Comparison of ENCODE assay signal across 12 cellular contexts in genomic region chr1:154729031-154729442, GRCh38.
DNase-seq lines count a peak whose midpoint lies in the region; ATAC-seq, FAIRE-seq and TF ChIP-seq lines count a peak whose summit lies in the region.
"Had no signal": no experiment of that assay in that cellular context is flagged by ENCODE, and none has a peak within 500 bp of the region (broad histone marks: within the 10 kb centered on the region; RNA-seq: fewer than 3 reads in every experiment).

No MANE protein-coding gene starts in this region.

- no peaks in the 10 kb centered on the region for H3K9me3 ChIP-seq in A549

- H3K27ac ChIP-seq in A549 (peak overlapping the region in 1 of 2 experiments; percentile 78; a peak in 2 of 6 replicates), GM23338 (ENCODE audit: low read depth) (no peak overlapping the region), layer of hippocampus (ENCODE audit: low read depth, low read length) (peak overlapping the region; percentile 40)
- H3K27ac ChIP-seq: WERI-Rb-1 had no signal

- peak in 1 of 2 experiments; percentile 39; a peak in 2 of 6 replicates for ATAC-seq in A549
- no peak for ATAC-seq in GM23338
- ATAC-seq in HG02759 (IDR thresholded peaks at IDR 0.05; ENCODE audit: unreplicated experiment): no peak
- ATAC-seq in GM19397 (IDR thresholded peaks at IDR 0.05; ENCODE audit: unreplicated experiment): no peak

- CTCF ChIA-PET in A549 (lab: Yijun Ruan, JAX): interaction anchor here (0.7 to 1.7 kb wide), 5 partner anchors 9 to 149 kb away, joined by 3 to 5 read pairs (median 4); no protein-coding TSS in a partner anchor

- TF ChIP-seq POLR2A in A549 (IDR thresholded peaks at IDR 0.05; ENCODE audit: low read length): no peak

- TF ChIP-seq CTCF in A549 (IDR thresholded peaks at IDR 0.05) (no peak), GM23338 (conservative IDR thresholded peaks at IDR 0.05; ENCODE audit: low read depth in 2 of 2) (no peak)

- no peaks in the 10 kb centered on the region; the same call in 2 of the 3 replicates for H3K9me3 Mint-ChIP-seq in GM23338

- no peaks in the 10 kb centered on the region for H3K36me3 Mint-ChIP-seq in GM23338 (ENCODE audit: low read depth)

- TF ChIP-seq RAD21 in A549 (conservative IDR thresholded peaks at IDR 0.05 in 1 of 2, IDR thresholded peaks at IDR 0.05 in 1 of 2): no peak

- no peaks in the 10 kb centered on the region for H3K9me2 ChIP-seq in GM23338 (ENCODE audit: insufficient read depth)

- POLR2A ChIA-PET in A549 (lab: Yijun Ruan, JAX): no interaction called here

- peaks cover 44% of the 10 kb centered on the region for H3K4me1 Mint-ChIP-seq in GM23338

- H3K79me2 ChIP-seq in GM23338 (replicated peaks; ENCODE audit: insufficient read depth): no peaks in the 10 kb centered on the region

- WGBS in A549 (ENCODE audit: missing lambda C conversion rate): 62% methylated on average over 6 of the region's 6 CpGs

- DNase-seq in A549 (ENCODE audit: low read depth in 1 of 2, low spot score in 1 of 2) (peak in 1 of 2 experiments; percentile 36), GM23338 (ENCODE audit: low spot score) (no peak), astrocyte of the hippocampus (ENCODE audit: low read depth, low spot score) (peak; percentile 66), NCI-H2171 treated with DMSO at 0.1 percent for 48 hours (lab: John Stamatoyannopoulos, UW) (no peak)
- no peak for DNase-seq in activated CD8-positive, alpha-beta memory T cell treated with anti-CD3 and anti-CD28 coated beads for 24 hours
- DNase-seq: NCI-H524 treated with DMSO at 0.1 percent for 48 hours, trophoblast cell, WERI-Rb-1 had no signal

- H3K4me2 ChIP-seq in A549 (no peak overlapping the region), GM23338 (no peak overlapping the region)

- H3K4me3 ChIP-seq in A549 (no peak overlapping the region), GM23338 (no peak overlapping the region)

- no peak for FAIRE-seq in A549 (lab: Jason Lieb, UNC)
- FAIRE-seq: frontal cortex had no signal

- no peak for TF ChIP-seq EP300 in A549 (IDR thresholded peaks at IDR 0.05)

- peak overlapping the region; percentile 94; the same call in 1 of the 2 replicates for H3K27ac Mint-ChIP-seq in GM23338

- no peaks in the 10 kb centered on the region for H3K36me3 ChIP-seq in GM23338 (ENCODE audit: insufficient read depth)
- H3K36me3 ChIP-seq: WERI-Rb-1 had no signal

- no peaks in the 10 kb centered on the region for H3F3A ChIP-seq in GM23338 (replicated peaks; ENCODE audit: low read depth)

- H3K27me3 ChIP-seq in GM23338 (ENCODE audit: insufficient read depth): no peaks in the 10 kb centered on the region
- no peaks in the 10 kb centered on the region for H3K27me3 ChIP-seq in layer of hippocampus (ENCODE audit: control insufficient read depth, insufficient read depth, low read length)

- no peak overlapping the region for H3K4me3 Mint-ChIP-seq in GM23338

- no peaks in the 10 kb centered on the region for H4K20me1 ChIP-seq in GM23338 (replicated peaks; ENCODE audit: insufficient read depth)

- H2AFZ ChIP-seq in GM23338: no peak overlapping the region

- peaks cover 3% of the 10 kb centered on the region for H3K27me3 Mint-ChIP-seq in GM23338 (ENCODE audit: insufficient read depth, low read depth, poor library complexity)

- H3K4me1 ChIP-seq in A549 (peaks cover 24% of the 10 kb centered on the region), GM23338 (ENCODE audit: insufficient read depth) (peaks cover 16% of the 10 kb centered on the region)

TF ChIP-seq in A549, 52 proteins besides CTCF, POLR2A, EP300 and RAD21:
- peak; percentile 69 for TF ChIP-seq MAFK (IDR thresholded peaks at IDR 0.05; ENCODE audit: partially characterized antibody)
- TF ChIP-seq NPAS2 (CRISPR knock-in tag; IDR thresholded peaks at IDR 0.05; ENCODE audit: borderline replicate concordance): no peak

TF ChIP-seq in GM23338, 12 proteins besides CTCF, POLR2A, EP300 and RAD21:
- no peak for TF ChIP-seq ZNF331 (CRISPR knock-in tag; IDR thresholded peaks at IDR 0.05; ENCODE audit: low read depth)
